ENCODE assay signal across 17 cellular contexts in the genomic region with DNA sequence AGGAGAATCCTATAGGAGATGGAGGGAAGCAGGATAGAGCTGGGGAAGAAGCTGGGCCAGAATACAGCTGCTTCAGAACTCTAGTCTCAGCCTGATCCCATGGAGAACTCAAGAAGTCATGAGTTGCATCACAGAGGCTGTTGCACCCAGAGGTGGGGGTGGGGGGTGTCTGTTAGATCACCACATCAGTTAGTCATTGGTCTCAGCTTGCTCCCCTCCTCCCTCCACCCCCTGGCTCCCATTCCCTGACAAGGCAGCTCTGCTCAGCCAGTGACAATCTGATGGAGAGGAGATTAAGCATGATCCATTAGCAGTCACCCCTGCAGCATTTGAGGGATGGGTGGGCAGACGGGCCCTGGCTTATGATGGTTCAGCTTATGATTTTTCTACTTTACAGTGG. TPM values are rescaled to one million over a fixed set of nuclear protein-coding genes. Genes with fewer than 3 reads are reported as not detected.
A peak's percentile ranks its signal among the peaks of the same experiment; 100 is the strongest.
DNase-seq lines count a peak whose midpoint lies in the region; ATAC-seq and TF ChIP-seq lines count a peak whose summit lies in the region.
"Had no signal": no experiment of that assay in that cellular context is flagged by ENCODE, and none has a peak within 500 bp of the region (broad histone marks: within the 10 kb centered on the region; RNA-seq: fewer than 3 reads in every experiment).

No MANE protein-coding gene starts in this region.

- H3K36me3 ChIP-seq in MG63 (no peaks in the 10 kb centered on the region), WERI-Rb-1 (no peaks in the 10 kb centered on the region), Caco-2 (ENCODE audit: control insufficient read depth, insufficient read depth, low read length) (no peaks in the 10 kb centered on the region)
- H3K36me3 ChIP-seq: upper lobe of left lung had no signal

- DNase-seq in activated CD8-positive, alpha-beta T cell treated with anti-CD3 and anti-CD28 coated beads for 36 hours: peak; percentile 8
- DNase-seq in activated CD8-positive, alpha-beta T cell treated with anti-CD3 and anti-CD28 coated beads, Interleukin-2, amount 10 ng/mL, durations not matched to agents 7 days and 5 days: no peak
- DNase-seq in MG63 (peak; percentile 2), WERI-Rb-1 (peak; percentile 72), renal cortical epithelial cell (ENCODE audit: low read depth) (peak; percentile 78), Caco-2 (no peak)
- no peak for DNase-seq in stimulated activated CD4-positive, alpha-beta T cell treated with anti-CD3 and anti-CD28 coated beads, Interleukin-1b, Interleukin-23, amount 100 ng/mL, for 48 hours
- DNase-seq: activated T-cell treated with anti-CD3 and anti-CD28 coated beads, Interleukin-2, amount 50 U/mL, for 4 hours; DND-41; NCI-H187; upper lobe of left lung had no signal

- no peaks in the 10 kb centered on the region for H3K9me3 Mint-ChIP-seq in activated CD8-positive, alpha-beta T cell treated with anti-CD3 and anti-CD28 coated beads for 36 hours
- no peaks in the 10 kb centered on the region for H3K9me3 Mint-ChIP-seq in activated CD8-positive, alpha-beta T cell treated with anti-CD3 and anti-CD28 coated beads, Interleukin-2, amount 10 ng/mL, durations not matched to agents 7 days and 5 days (ENCODE audit: insufficient read depth)
- H3K9me3 Mint-ChIP-seq in Caco-2 (ENCODE audit: unreplicated experiment): no peaks in the 10 kb centered on the region
- H3K9me3 Mint-ChIP-seq: activated T-cell treated with anti-CD3 and anti-CD28 coated beads, Interleukin-2, amount 50 U/mL, for 4 hours; natural killer cell treated with Interleukin-12 subunit alpha and Interleukin-12 subunit beta and Interleukin-15 and Interleukin-18, amount 100 ng/mL, for 72 hours; stimulated activated memory B cell treated with anti-CD40 and anti-IgM and Interleukin-4, amounts not matched to agents 10 μg/mL and 1 μg/mL and 100 μg/mL, for 72 hours had no signal

- H3K4me3 Mint-ChIP-seq in activated CD8-positive, alpha-beta T cell treated with anti-CD3 and anti-CD28 coated beads for 36 hours: no peak overlapping the region
- H3K4me3 Mint-ChIP-seq in activated CD8-positive, alpha-beta T cell treated with anti-CD3 and anti-CD28 coated beads, Interleukin-2, amount 10 ng/mL, durations not matched to agents 7 days and 5 days: no peak overlapping the region
- H3K4me3 Mint-ChIP-seq in Caco-2 (ENCODE audit: unreplicated experiment): no peak overlapping the region
- H3K4me3 Mint-ChIP-seq: activated T-cell treated with anti-CD3 and anti-CD28 coated beads, Interleukin-2, amount 50 U/mL, for 4 hours; natural killer cell treated with Interleukin-12 subunit alpha and Interleukin-12 subunit beta and Interleukin-15 and Interleukin-18, amount 100 ng/mL, for 72 hours; stimulated activated memory B cell treated with anti-CD40 and anti-IgM and Interleukin-4, amounts not matched to agents 10 μg/mL and 1 μg/mL and 100 μg/mL, for 72 hours had no signal

- H3K9me3 ChIP-seq in MG63 (no peaks in the 10 kb centered on the region), WERI-Rb-1 (ENCODE audit: severe bottlenecking) (no peaks in the 10 kb centered on the region), Caco-2 (no peaks in the 10 kb centered on the region)
- H3K9me3 ChIP-seq: upper lobe of left lung had no signal

- CTCF ChIA-PET in activated CD8-positive, alpha-beta T cell treated with anti-CD3 and anti-CD28 coated beads for 36 hours (lab: Charles Lee): interaction anchor here (1.1 to 1.9 kb wide), 3 partner anchors 11 to 36 kb away, joined by 3 to 12 read pairs (median 4); no protein-coding TSS in a partner anchor
- CTCF ChIA-PET in activated CD8-positive, alpha-beta T cell treated with anti-CD3 and anti-CD28 coated beads, Interleukin-2, amount 10 ng/mL, durations not matched to agents 7 days and 5 days (lab: Charles Lee): interaction anchor here (0.9 to 2.0 kb wide), 4 partner anchors 11 to 136 kb away, joined by 3 to 13 read pairs (median 4); a partner anchor contains a TSS
- CTCF ChIA-PET in Caco-2 (lab: Charles Lee): interaction anchor here (1.5 kb wide), 1 partner anchor 74 kb away, joined by 4 read pairs; no protein-coding TSS in a partner anchor

- H3K4me3 ChIP-seq in MG63 (no peak overlapping the region), WERI-Rb-1 (ENCODE audit: low read depth, low read length) (no peak overlapping the region), Caco-2 (ENCODE audit: low read depth, low read length) (no peak overlapping the region)
- H3K4me3 ChIP-seq: hepatocyte, upper lobe of left lung had no signal

- ATAC-seq in activated CD8-positive, alpha-beta T cell treated with anti-CD3 and anti-CD28 coated beads for 36 hours: no peak
- ATAC-seq in activated CD8-positive, alpha-beta T cell treated with anti-CD3 and anti-CD28 coated beads, Interleukin-2, amount 10 ng/mL, durations not matched to agents 7 days and 5 days: no peak
- no peak for ATAC-seq in HG03159 (IDR thresholded peaks at IDR 0.05; ENCODE audit: unreplicated experiment)
- ATAC-seq: activated T-cell treated with anti-CD3 and anti-CD28 coated beads, Interleukin-2, amount 50 U/mL, for 4 hours; natural killer cell treated with Interleukin-12 subunit alpha and Interleukin-12 subunit beta and Interleukin-15 and Interleukin-18, amount 100 ng/mL, for 72 hours; sciatic nerve; stimulated activated memory B cell treated with anti-CD40 and anti-IgM and Interleukin-4, amounts not matched to agents 10 μg/mL and 1 μg/mL and 100 μg/mL, for 72 hours had no signal

- H3K27me3 ChIP-seq in MG63: no peaks in the 10 kb centered on the region
- H3K27me3 ChIP-seq in WERI-Rb-1 (ENCODE audit: insufficient read depth, low read depth, severe bottlenecking): no peaks in the 10 kb centered on the region
- no peaks in the 10 kb centered on the region for H3K27me3 ChIP-seq in Caco-2 (replicated peaks; ENCODE audit: control insufficient read depth, insufficient read depth, low read length)
- H3K27me3 ChIP-seq: hepatocyte, upper lobe of left lung had no signal

- no peak overlapping the region for H3K27ac ChIP-seq in WERI-Rb-1
- H3K27ac ChIP-seq: epithelial cell of prostate, hepatocyte, upper lobe of left lung had no signal

- POLR2A ChIA-PET in activated CD8-positive, alpha-beta T cell treated with anti-CD3 and anti-CD28 coated beads for 36 hours (lab: Charles Lee): no interaction called here
- POLR2A ChIA-PET in activated CD8-positive, alpha-beta T cell treated with anti-CD3 and anti-CD28 coated beads, Interleukin-2, amount 10 ng/mL, durations not matched to agents 7 days and 5 days (lab: Charles Lee): no interaction called here
- POLR2A ChIA-PET in Caco-2 (lab: Charles Lee): no interaction called here

- H3K27me3 Mint-ChIP-seq in activated CD8-positive, alpha-beta T cell treated with anti-CD3 and anti-CD28 coated beads for 36 hours: no peaks in the 10 kb centered on the region
- no peaks in the 10 kb centered on the region for H3K27me3 Mint-ChIP-seq in activated CD8-positive, alpha-beta T cell treated with anti-CD3 and anti-CD28 coated beads, Interleukin-2, amount 10 ng/mL, durations not matched to agents 7 days and 5 days (ENCODE audit: low read depth)
- peaks cover 4% of the 10 kb centered on the region for H3K27me3 Mint-ChIP-seq in Caco-2 (ENCODE audit: insufficient read depth, unreplicated experiment)
- H3K27me3 Mint-ChIP-seq: natural killer cell treated with Interleukin-12 subunit alpha and Interleukin-12 subunit beta and Interleukin-15 and Interleukin-18, amount 100 ng/mL, for 72 hours; stimulated activated memory B cell treated with anti-CD40 and anti-IgM and Interleukin-4, amounts not matched to agents 10 μg/mL and 1 μg/mL and 100 μg/mL, for 72 hours had no signal

- no peaks in the 10 kb centered on the region for H3K4me1 ChIP-seq in Caco-2
- H3K4me1 ChIP-seq: upper lobe of left lung had no signal

- no TSS peak for BruUV-seq in Caco-2 (replicated peaks; lab: Mats Ljungman, UMichigan)

- H3K36me3 Mint-ChIP-seq in activated CD8-positive, alpha-beta T cell treated with anti-CD3 and anti-CD28 coated beads for 36 hours (ENCODE audit: low read depth): no peaks in the 10 kb centered on the region
- no peaks in the 10 kb centered on the region for H3K36me3 Mint-ChIP-seq in activated CD8-positive, alpha-beta T cell treated with anti-CD3 and anti-CD28 coated beads, Interleukin-2, amount 10 ng/mL, durations not matched to agents 7 days and 5 days (ENCODE audit: low read depth)
- H3K36me3 Mint-ChIP-seq in Caco-2 (ENCODE audit: insufficient read depth, unreplicated experiment): no peaks in the 10 kb centered on the region
- H3K36me3 Mint-ChIP-seq: stimulated activated memory B cell treated with anti-CD40 and anti-IgM and Interleukin-4, amounts not matched to agents 10 μg/mL and 1 μg/mL and 100 μg/mL, for 72 hours had no signal

- intact Hi-C loops in activated CD8-positive, alpha-beta T cell treated with anti-CD3 and anti-CD28 coated beads for 36 hours (cut with micrococcal nuclease): no loop called here
- intact Hi-C loops in Caco-2 (cut with micrococcal nuclease; ENCODE audit: unreplicated experiment): no loop called here

- no peaks in the 10 kb centered on the region for H3K4me1 Mint-ChIP-seq in activated CD8-positive, alpha-beta T cell treated with anti-CD3 and anti-CD28 coated beads for 36 hours (ENCODE audit: low read depth)
- H3K4me1 Mint-ChIP-seq in activated CD8-positive, alpha-beta T cell treated with anti-CD3 and anti-CD28 coated beads, Interleukin-2, amount 10 ng/mL, durations not matched to agents 7 days and 5 days (ENCODE audit: low read depth): no peaks in the 10 kb centered on the region
- H3K4me1 Mint-ChIP-seq in Caco-2 (ENCODE audit: low read depth, unreplicated experiment): no peaks in the 10 kb centered on the region
- H3K4me1 Mint-ChIP-seq: stimulated activated memory B cell treated with anti-CD40 and anti-IgM and Interleukin-4, amounts not matched to agents 10 μg/mL and 1 μg/mL and 100 μg/mL, for 72 hours had no signal

- TF ChIP-seq CTCF in activated CD8-positive, alpha-beta T cell treated with anti-CD3 and anti-CD28 coated beads for 36 hours (IDR thresholded peaks at IDR 0.05): no peak
- no peak for TF ChIP-seq CTCF in WERI-Rb-1 (IDR thresholded peaks at IDR 0.05; ENCODE audit: low read depth, low read length)
- TF ChIP-seq CTCF in Caco-2 (IDR thresholded peaks at IDR 0.05; ENCODE audit: insufficient read depth in 1 of 2, low read depth in 1 of 2, low read length in 1 of 2, severe bottlenecking in 1 of 2, unreplicated experiment in 1 of 2): no peak

- no peak overlapping the region for H3K27ac Mint-ChIP-seq in activated CD8-positive, alpha-beta T cell treated with anti-CD3 and anti-CD28 coated beads for 36 hours
- no peak overlapping the region for H3K27ac Mint-ChIP-seq in activated CD8-positive, alpha-beta T cell treated with anti-CD3 and anti-CD28 coated beads, Interleukin-2, amount 10 ng/mL, durations not matched to agents 7 days and 5 days
- H3K27ac Mint-ChIP-seq in Caco-2 (ENCODE audit: unreplicated experiment): no peak overlapping the region
- H3K27ac Mint-ChIP-seq: natural killer cell treated with Interleukin-12 subunit alpha and Interleukin-12 subunit beta and Interleukin-15 and Interleukin-18, amount 100 ng/mL, for 72 hours; stimulated activated memory B cell treated with anti-CD40 and anti-IgM and Interleukin-4, amounts not matched to agents 10 μg/mL and 1 μg/mL and 100 μg/mL, for 72 hours had no signal

RNA-seq across cellular contexts. Expression of a gene that starts 58.4 kb away (rescaled TPM):
- total RNA-seq in activated CD8-positive, alpha-beta T cell treated with anti-CD3 and anti-CD28 coated beads for 36 hours: under 1 TPM; 0.63 to 0.95 TPM
- 1 to 10 TPM; 1.6 TPM for total RNA-seq in activated CD8-positive, alpha-beta T cell treated with anti-CD3 and anti-CD28 coated beads, Interleukin-2, amount 10 ng/mL, durations not matched to agents 7 days and 5 days
- not detected in 2 replicates for total RNA-seq in MG63 (2014; rRNA removed; shearing (Covaris generic); ENCODE audit: low replicate concordance)
- total RNA-seq in renal cortical epithelial cell: 0.30 and 1.0 TPM in 2 replicates
- total RNA-seq in Caco-2 (2022): not detected in 2 replicates

Comparison
In these comparisons a context has a peak if more than half of its experiments do, and no peak if none do; other contexts are left out.
1. DNase-seq: peak in activated CD8-positive, alpha-beta T cell treated with anti-CD3 and anti-CD28 coated beads for 36 hours (single experiment), MG63 (single experiment), WERI-Rb-1 (single experiment) and renal cortical epithelial cell (single experiment); none in activated CD8-positive, alpha-beta T cell treated with anti-CD3 and anti-CD28 coated beads, Interleukin-2, amount 10 ng/mL, durations not matched to agents 7 days and 5 days (single experiment), Caco-2 (0 of 2) and stimulated activated CD4-positive, alpha-beta T cell treated with anti-CD3 and anti-CD28 coated beads, Interleukin-1b, Interleukin-23, amount 100 ng/mL, for 48 hours (single experiment).